ENCODE assay signal across 27 cellular contexts in the genomic region with DNA sequence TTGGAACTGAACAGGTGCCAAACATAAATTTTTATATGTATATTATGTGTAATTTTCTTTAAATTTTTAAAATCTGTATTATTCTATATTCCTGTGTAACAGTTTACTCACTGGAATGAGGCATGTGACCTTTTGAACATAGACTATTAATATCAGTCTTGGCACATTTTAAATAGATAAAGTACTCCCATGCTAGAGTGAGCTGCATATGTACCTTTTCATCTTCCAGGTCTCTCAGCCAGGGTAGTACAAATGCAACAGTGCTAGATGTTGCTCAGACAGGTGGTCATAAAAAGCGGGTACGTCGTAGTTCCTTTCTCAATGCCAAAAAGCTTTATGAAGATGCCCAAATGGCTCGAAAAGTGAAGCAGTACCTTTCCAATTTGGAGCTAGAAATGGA.
DNase-seq lines count a peak whose midpoint lies in the region; ATAC-seq, FAIRE-seq and TF ChIP-seq lines count a peak whose summit lies in the region.
"Had no signal": no experiment of that assay in that cellular context is flagged by ENCODE, and none has a peak within 500 bp of the region (broad histone marks: within the 10 kb centered on the region; RNA-seq: fewer than 3 reads in every experiment).

No MANE protein-coding gene starts in this region.

- H3K9me3 ChIP-seq in astrocyte (ENCODE audit: insufficient read depth, low read depth, low read length): no peaks in the 10 kb centered on the region
- H3K9me3 ChIP-seq in heart right ventricle: no peaks in the 10 kb centered on the region
- no peaks in the 10 kb centered on the region for H3K9me3 ChIP-seq in pancreas
- H3K9me3 ChIP-seq: BE2C had no signal

- H3K4me1 ChIP-seq in astrocyte (ENCODE audit: insufficient read depth, low read length): no peaks in the 10 kb centered on the region
- peaks cover 0 to 33% (median 9%) of the 10 kb centered on the region in 9 donors for H3K4me1 ChIP-seq in heart right ventricle
- H3K4me1 ChIP-seq in pancreas: no peaks in the 10 kb centered on the region
- H3K4me1 ChIP-seq: BE2C had no signal

- H3K79me2 ChIP-seq in astrocyte (ENCODE audit: insufficient read depth, low read length): no peaks in the 10 kb centered on the region

- H2AFZ ChIP-seq in astrocyte (ENCODE audit: low read depth, low read length): no peak overlapping the region
- H2AFZ ChIP-seq: GM23248 had no signal

- H3K4me1 Mint-ChIP-seq in astrocyte (ENCODE audit: low read depth, unreplicated experiment) (no peaks in the 10 kb centered on the region), mesothelial cell of epicardium (peaks cover 6% of the 10 kb centered on the region)
- H3K4me1 Mint-ChIP-seq: CD8-positive, alpha-beta memory T cell had no signal

- intact Hi-C loops in Right ventricle myocardium inferior (cut with DNase I) (loop anchor here (10.0 kb wide), 1 partner anchor 240 kb away; a partner anchor contains a TSS), cardiac septum (cut with DNase I) (loop anchor here (5.0 kb wide), 1 partner anchor 82 kb away; no protein-coding TSS in a partner anchor), heart right ventricle (cut with DNase I) (loop anchor here in 1 of 10 donors (10.0 kb wide), 1 partner anchor 130 kb away; no protein-coding TSS in a partner anchor), pancreas (cut with DNase I) (no loop called here)

- H3K4me3 ChIP-seq in astrocyte (ENCODE audit: insufficient read depth, low read depth, low read length): no peak overlapping the region
- no peak overlapping the region for H3K4me3 ChIP-seq in heart right ventricle
- H3K4me3 ChIP-seq in pancreas: no peak overlapping the region
- H3K4me3 ChIP-seq: BLaER1 treated with 17β-estradiol and CSF1 and Interleukin-3, amounts not matched to agents 10 nM and 100 nM; GM12878; GM23248 had no signal

- TF ChIP-seq CTCF in astrocyte (IDR thresholded peaks at IDR 0.05; ENCODE audit: insufficient read depth, low read depth, low read length) (no peak), heart right ventricle (IDR thresholded peaks at IDR 0.05) (no peak), mesothelial cell of epicardium (IDR thresholded peaks at IDR 0.05; ENCODE audit: unreplicated experiment) (no peak), pancreas (IDR thresholded peaks at IDR 0.05) (no peak)

- H3K4me2 ChIP-seq in astrocyte (ENCODE audit: low read length): no peak overlapping the region
- H3K4me2 ChIP-seq: BLaER1 treated with 17β-estradiol and CSF1 and Interleukin-3, amounts not matched to agents 10 nM and 100 nM had no signal

- peaks cover 30% of the 10 kb centered on the region for H3K36me3 Mint-ChIP-seq in astrocyte (ENCODE audit: low read depth, unreplicated experiment)
- H3K36me3 Mint-ChIP-seq in mesothelial cell of epicardium: peaks cover 61% of the 10 kb centered on the region

- no peaks in the 10 kb centered on the region for H3K9me3 Mint-ChIP-seq in astrocyte (ENCODE audit: unreplicated experiment)
- H3K9me3 Mint-ChIP-seq in mesothelial cell of epicardium: no peaks in the 10 kb centered on the region
- H3K9me3 Mint-ChIP-seq: CD4-positive, alpha-beta T cell; CD8-positive, alpha-beta memory T cell had no signal

- H3K27ac Mint-ChIP-seq in astrocyte (ENCODE audit: unreplicated experiment): no peak overlapping the region
- peak overlapping the region; percentile 67 for H3K27ac Mint-ChIP-seq in mesothelial cell of epicardium
- H3K27ac Mint-ChIP-seq: CD14-positive monocyte; CD4-positive, alpha-beta T cell had no signal

- ATAC-seq in Right ventricle myocardium inferior: peak; percentile 75
- peak in 6 of 8 donors; percentile 64 to 87 (median 78) for ATAC-seq in heart right ventricle
- ATAC-seq in pancreas: no peak
- ATAC-seq: GM12878 had no signal

- DNase-seq in Right ventricle myocardium inferior (ENCODE audit: missing footprints) (no peak), cardiac septum (ENCODE audit: low spot score) (no peak), astrocyte (ENCODE audit: low read depth) (no peak), heart right ventricle (no peak), mesothelial cell of epicardium (ENCODE audit: low spot score in 2 of 2, unreplicated experiment in 2 of 2) (no peak), NCI-H2171 (lab: John Stamatoyannopoulos, UW) (no peak), pancreas (no peak), NCI-H226 (no peak)
- DNase-seq: AML-193; BE2C; CD4-positive, alpha-beta T cell; CD8-positive, alpha-beta memory T cell; DMS 273 treated with DMSO at 0.1 percent for 48 hours; DMS79; EL; GDM1; GM23248; H7; HCEC 1CT had no signal

- H3K27ac ChIP-seq in astrocyte (ENCODE audit: low read depth, low read length) (no peak overlapping the region), heart right ventricle (peak overlapping the region in 4 of 10 donors; percentile 19 to 51 (median 42)), pancreas (no peak overlapping the region)
- H3K27ac ChIP-seq: 22Rv1; BLaER1 treated with 17β-estradiol and CSF1 and Interleukin-3, amounts not matched to agents 10 nM and 100 nM; GM23248 had no signal

- H3K27me3 Mint-ChIP-seq in astrocyte (ENCODE audit: low read depth, unreplicated experiment) (no peaks in the 10 kb centered on the region), mesothelial cell of epicardium (ENCODE audit: low read depth) (no peaks in the 10 kb centered on the region)
- H3K27me3 Mint-ChIP-seq: CD4-positive, alpha-beta T cell; CD8-positive, alpha-beta memory T cell had no signal

- H3K27me3 ChIP-seq in astrocyte (ENCODE audit: insufficient read depth, low read length) (no peaks in the 10 kb centered on the region), heart right ventricle (no peaks in the 10 kb centered on the region), pancreas (no peaks in the 10 kb centered on the region)
- H3K27me3 ChIP-seq: BE2C; BLaER1 treated with 17β-estradiol and CSF1 and Interleukin-3, amounts not matched to agents 10 nM and 100 nM had no signal

- WGBS in heart right ventricle, 2 donors: 47 to 73% methylated on average over 4 of the region's 4 CpGs
- 96 to 97% methylated on average over 4 of the region's 4 CpGs for WGBS in pancreas, 2 donors

- H3K4me3 Mint-ChIP-seq in astrocyte (ENCODE audit: unreplicated experiment) (no peak overlapping the region), mesothelial cell of epicardium (no peak overlapping the region)
- H3K4me3 Mint-ChIP-seq: CD14-positive monocyte; CD4-positive, alpha-beta T cell; CD8-positive, alpha-beta memory T cell had no signal

- no peaks in the 10 kb centered on the region for H4K20me1 ChIP-seq in astrocyte (ENCODE audit: insufficient read depth, low read length)

- peak; percentile 55 for FAIRE-seq in astrocyte (lab: Jason Lieb, UNC)
- FAIRE-seq in pancreas (lab: Jason Lieb, UNC): no peak
- FAIRE-seq: A204.1, D721Med, GM12878, GM19239, H1 had no signal

- H3K36me3 ChIP-seq in astrocyte (ENCODE audit: insufficient read depth, low read length) (peaks cover 36% of the 10 kb centered on the region), heart right ventricle (peaks cover 0 to 98% (median 50%) of the 10 kb centered on the region in 9 donors), pancreas (peaks cover 5 to 16% (median 8%) of the 10 kb centered on the region in 3 donors)

- H3K9ac ChIP-seq in astrocyte (ENCODE audit: low read length): no peak overlapping the region
- H3K9ac ChIP-seq: BLaER1 treated with 17β-estradiol and CSF1 and Interleukin-3, amounts not matched to agents 10 nM and 100 nM; GM23248 had no signal

Comparison
In these comparisons a context has a peak if more than half of its experiments do, and no peak if none do; other contexts are left out.
1. ATAC-seq: peak in Right ventricle myocardium inferior (single experiment) and heart right ventricle (6 of 8); none in pancreas (0 of 4).
2. intact Hi-C loops: an anchor here in Right ventricle myocardium inferior (10.0 kb wide) and cardiac septum (5.0 kb wide); none called in pancreas.